8 cellular contexts compared by ENCODE assay signal in genomic region chr13:74135306-74136088, GRCh38.
A peak's percentile ranks its signal among the peaks of the same experiment; 100 is the strongest.
DNase-seq lines count a peak whose midpoint lies in the region; ATAC-seq and TF ChIP-seq lines count a peak whose summit lies in the region.

No MANE protein-coding gene starts in this region.

- no peaks in the 10 kb centered on the region for H3K9me3 ChIP-seq in OCI-LY1 (ENCODE audit: low read length)

- no peaks in the 10 kb centered on the region for H3K9me3 Mint-ChIP-seq in nephron

- H3K4me1 ChIP-seq in OCI-LY1 (ENCODE audit: insufficient read depth, low read length, severe bottlenecking), result peaks cover 28% of the 10 kb centered on the region

- peak overlapping the region; percentile 73 for H3K4me3 ChIP-seq in OCI-LY1 (ENCODE audit: low read depth, low read length, poor library complexity, severe bottlenecking)

- no peaks in the 10 kb centered on the region for H3K27me3 ChIP-seq in OCI-LY1 (ENCODE audit: insufficient read depth, low read length)

- H3K27ac ChIP-seq in OCI-LY1 (ENCODE audit: low read depth, low read length, poor library complexity, severe bottlenecking), result peak overlapping the region; percentile 81

- H3K9me2 ChIP-seq in OCI-LY1 (ENCODE audit: low read depth, low read length), result no peaks in the 10 kb centered on the region

- H3K4me2 ChIP-seq in OCI-LY1 (ENCODE audit: low read length), result peak overlapping the region; percentile 90

- H3K9ac ChIP-seq in OCI-LY1 (ENCODE audit: low read length), result peak overlapping the region; percentile 83

- no peak overlapping the region for H3K27ac Mint-ChIP-seq in nephron

- DNase-seq in COR-L47 (lab: John Stamatoyannopoulos, UW), result peak; percentile 84
- peak; percentile 53 for DNase-seq in activated T-helper 1 cell treated with Interleukin-2 at 50 U/mL for 16 hours (ENCODE audit: low read depth)
- peak; percentile 57 for DNase-seq in fibroblast of peridontal ligament (ENCODE audit: extremely low read depth)
- peak; percentile 31 for DNase-seq in superior temporal gyrus (ENCODE audit: extremely low spot score)

- TF ChIP-seq CTCF in OCI-LY1 (IDR thresholded peaks at IDR 0.05; ENCODE audit: low read length), result no peak
- TF ChIP-seq CTCF in nephron (IDR thresholded peaks at IDR 0.05; ENCODE audit: unreplicated experiment in 3 of 3), result no peak

- no peaks in the 10 kb centered on the region for H4K20me1 ChIP-seq in OCI-LY1 (ENCODE audit: insufficient read depth, low read length)

- H3K79me2 ChIP-seq in OCI-LY1 (ENCODE audit: insufficient read depth, low read length), result peaks cover 14% of the 10 kb centered on the region

- H3K4me1 Mint-ChIP-seq in nephron, result peaks cover 19% of the 10 kb centered on the region

- ATAC-seq in GM19438 (IDR thresholded peaks at IDR 0.05; ENCODE audit: low read depth, unreplicated experiment) (peak; percentile 34), HG03520 (IDR thresholded peaks at IDR 0.05; ENCODE audit: unreplicated experiment) (peak; percentile 37)

- peak overlapping the region in 2 of 3 experiments; percentile 50 to 80 for H3K4me3 Mint-ChIP-seq in nephron

- no peaks in the 10 kb centered on the region for H3K36me3 ChIP-seq in OCI-LY1 (ENCODE audit: insufficient read depth, low read length)

- H3K36me3 Mint-ChIP-seq in nephron (ENCODE audit: low read depth), result no peaks in the 10 kb centered on the region

- H2AFZ ChIP-seq in OCI-LY1 (ENCODE audit: low read length), result 0 out of 2 replicates have a peak overlapping the region, but pooled peaks have one; percentile 23

- no peaks in the 10 kb centered on the region for H3K27me3 Mint-ChIP-seq in nephron (ENCODE audit: low read depth)

- H3F3A ChIP-seq in OCI-LY1 (ENCODE audit: insufficient read depth, low read length), result peaks cover 3% of the 10 kb centered on the region; the same call in 1 of the 2 replicates

Comparison
In these comparisons a context has a peak if more than half of its experiments do, and no peak if none do; other contexts are left out.
1. Peak in every context shown above with its lines: DNase-seq, ATAC-seq, H3K4me3 ChIP-seq and H3K27ac ChIP-seq.
2. DNase-seq: peak in every context shown above with its lines; median percentile 84 in COR-L47; 57 in fibroblast of peridontal ligament; 53 in activated T-helper 1 cell treated with Interleukin-2 at 50 U/mL for 16 hours; 31 in superior temporal gyrus.